In genomic region chr7:135159359-135160087, GRCh38 we compare ENCODE assay signal across 9 cellular contexts. TPM values are rescaled to one million over a fixed set of nuclear protein-coding genes. Genes with fewer than 3 reads are reported as not detected.
DNase-seq lines count a peak whose midpoint lies in the region; ATAC-seq and TF ChIP-seq lines count a peak whose summit lies in the region.
"Had no signal": no experiment of that assay in that cellular context is flagged by ENCODE, and none has a peak within 500 bp of the region (broad histone marks: within the 10 kb centered on the region; RNA-seq: fewer than 3 reads in every experiment).

No MANE protein-coding gene starts in this region.

- no peak overlapping the region for H4K91ac ChIP-seq in trophoblast cell (ENCODE audit: low read depth, low read length)

- CTCF ChIA-PET in activated CD8-positive, alpha-beta T cell treated with anti-CD3 and anti-CD28 coated beads for 36 hours (lab: Charles Lee): interaction anchor here (0.8 kb wide), 1 partner anchor 9 kb away, joined by 3 read pairs; no protein-coding TSS in a partner anchor
- CTCF ChIA-PET in activated CD8-positive, alpha-beta T cell treated with anti-CD3 and anti-CD28 coated beads, Interleukin-2, amount 10 ng/mL, durations not matched to agents 7 days and 5 days (lab: Charles Lee): interaction anchor here (1.1 to 6.7 kb wide), 4 partner anchors 9 to 173 kb away, joined by 3 to 45 read pairs (median 6); partner anchors contain the start of genes AGBL3, CYREN and TMEM140

- peak overlapping the region; percentile 85 for H3K27ac Mint-ChIP-seq in activated CD8-positive, alpha-beta T cell treated with anti-CD3 and anti-CD28 coated beads for 36 hours
- H3K27ac Mint-ChIP-seq in activated CD8-positive, alpha-beta T cell treated with anti-CD3 and anti-CD28 coated beads, Interleukin-2, amount 10 ng/mL, durations not matched to agents 7 days and 5 days: no peak overlapping the region
- peak overlapping the region; percentile 94 for H3K27ac Mint-ChIP-seq in stimulated activated effector memory CD8-positive, alpha-beta T cell treated with anti-CD3 and anti-CD28 coated beads, Interleukin-12 subunit alpha, Interleukin-12 subunit beta, amount 100 ng/mL, for 72 hours

- no peak overlapping the region for H2BK120ac ChIP-seq in trophoblast cell (ENCODE audit: insufficient read depth, low read length, poor library complexity)

- no peaks in the 10 kb centered on the region for H3K79me1 ChIP-seq in trophoblast cell (ENCODE audit: low read length)

- H3K36me3 Mint-ChIP-seq in activated CD8-positive, alpha-beta T cell treated with anti-CD3 and anti-CD28 coated beads for 36 hours (ENCODE audit: low read depth): peaks cover 88% of the 10 kb centered on the region
- peaks cover 90% of the 10 kb centered on the region for H3K36me3 Mint-ChIP-seq in activated CD8-positive, alpha-beta T cell treated with anti-CD3 and anti-CD28 coated beads, Interleukin-2, amount 10 ng/mL, durations not matched to agents 7 days and 5 days (ENCODE audit: low read depth)
- H3K36me3 Mint-ChIP-seq in stimulated activated effector memory CD8-positive, alpha-beta T cell treated with anti-CD3 and anti-CD28 coated beads, Interleukin-12 subunit alpha, Interleukin-12 subunit beta, amount 100 ng/mL, for 72 hours: peaks cover 35% of the 10 kb centered on the region

- peaks cover 45% of the 10 kb centered on the region for H3K9me3 Mint-ChIP-seq in activated CD8-positive, alpha-beta T cell treated with anti-CD3 and anti-CD28 coated beads for 36 hours
- H3K9me3 Mint-ChIP-seq in activated CD8-positive, alpha-beta T cell treated with anti-CD3 and anti-CD28 coated beads, Interleukin-2, amount 10 ng/mL, durations not matched to agents 7 days and 5 days (ENCODE audit: insufficient read depth): peaks cover 43% of the 10 kb centered on the region
- peaks cover 23% of the 10 kb centered on the region for H3K9me3 Mint-ChIP-seq in stimulated activated effector memory CD8-positive, alpha-beta T cell treated with anti-CD3 and anti-CD28 coated beads, Interleukin-12 subunit alpha, Interleukin-12 subunit beta, amount 100 ng/mL, for 72 hours

- no peak overlapping the region for H4K8ac ChIP-seq in trophoblast cell (ENCODE audit: low read depth, low read length)

- no peak overlapping the region for H3K18ac ChIP-seq in trophoblast cell (ENCODE audit: low read length)

- H3K4me3 ChIP-seq in OCI-LY1 (ENCODE audit: low read depth, low read length, poor library complexity, severe bottlenecking) (no peak overlapping the region), fibroblast of lung (replicated peaks in 1 of 4; ENCODE audit: control extremely low read depth in 1 of 4, insufficient read depth in 1 of 4, low read depth in 3 of 4, low read length in 4 of 4) (no peak overlapping the region), trophoblast cell (ENCODE audit: low read depth, low read length) (no peak overlapping the region)

- no peak overlapping the region for H2BK12ac ChIP-seq in trophoblast cell (ENCODE audit: low read length)

- H3K27ac ChIP-seq in OCI-LY1 (ENCODE audit: low read depth, low read length, poor library complexity, severe bottlenecking) (peak overlapping the region; percentile 80), fibroblast of lung (ENCODE audit: insufficient read depth, low read length) (peak overlapping the region; percentile 40), trophoblast cell (ENCODE audit: low read depth, low read length) (no peak overlapping the region)

- H3K4me1 ChIP-seq in OCI-LY1 (ENCODE audit: insufficient read depth, low read length, severe bottlenecking) (peaks cover 24% of the 10 kb centered on the region), fibroblast of lung (ENCODE audit: control insufficient read depth, extremely low read depth, insufficient read depth, low read length) (peaks cover 15% of the 10 kb centered on the region), trophoblast cell (ENCODE audit: control insufficient read depth in 1 of 2, insufficient read depth in 2 of 2, low read length in 2 of 2) (peaks cover 3 to 7% of the 10 kb centered on the region in 2 experiments)

- no peak for DNase-seq in activated CD8-positive, alpha-beta T cell treated with anti-CD3 and anti-CD28 coated beads for 36 hours
- DNase-seq in activated CD8-positive, alpha-beta T cell treated with anti-CD3 and anti-CD28 coated beads, Interleukin-2, amount 10 ng/mL, durations not matched to agents 7 days and 5 days: no peak
- DNase-seq in fibroblast of lung (ENCODE audit: low read depth in 2 of 2): no peak
- DNase-seq in stimulated activated effector memory CD8-positive, alpha-beta T cell treated with anti-CD3 and anti-CD28 coated beads, Interleukin-12 subunit alpha, Interleukin-12 subunit beta, amount 100 ng/mL, for 72 hours (ENCODE audit: low spot score in 2 of 2): no peak
- no peak for DNase-seq in NK-92 (lab: John Stamatoyannopoulos, UW; ENCODE audit: unreplicated experiment)
- DNase-seq in trophoblast cell: no peak
- no peak for DNase-seq in NCI-H2227 treated with DMSO at 0.1 percent for 48 hours (lab: John Stamatoyannopoulos, UW)
- DNase-seq: NCI-H446 treated with DMSO at 0.1 percent for 48 hours had no signal

- no peak overlapping the region for H3K23ac ChIP-seq in trophoblast cell (ENCODE audit: low read length)

- no peak overlapping the region for H3K4ac ChIP-seq in trophoblast cell (ENCODE audit: low read depth, low read length)

- H3K9ac ChIP-seq in OCI-LY1 (ENCODE audit: low read length): peak overlapping the region; percentile 48; the same call in 1 of the 2 replicates
- H3K9ac ChIP-seq in fibroblast of lung (ENCODE audit: insufficient read depth, low read length): no peak overlapping the region
- no peak overlapping the region for H3K9ac ChIP-seq in trophoblast cell (ENCODE audit: low read length)

- intact Hi-C loops in activated CD8-positive, alpha-beta T cell treated with anti-CD3 and anti-CD28 coated beads for 36 hours (cut with micrococcal nuclease): no loop called here

- H3K4me3 Mint-ChIP-seq in activated CD8-positive, alpha-beta T cell treated with anti-CD3 and anti-CD28 coated beads for 36 hours: no peak overlapping the region
- no peak overlapping the region for H3K4me3 Mint-ChIP-seq in activated CD8-positive, alpha-beta T cell treated with anti-CD3 and anti-CD28 coated beads, Interleukin-2, amount 10 ng/mL, durations not matched to agents 7 days and 5 days
- peak overlapping the region; percentile 31 for H3K4me3 Mint-ChIP-seq in stimulated activated effector memory CD8-positive, alpha-beta T cell treated with anti-CD3 and anti-CD28 coated beads, Interleukin-12 subunit alpha, Interleukin-12 subunit beta, amount 100 ng/mL, for 72 hours

- H3K9me2 ChIP-seq in OCI-LY1 (ENCODE audit: low read depth, low read length): no peaks in the 10 kb centered on the region

- H3K4me2 ChIP-seq in OCI-LY1 (ENCODE audit: low read length) (peak overlapping the region; percentile 57; the same call in 1 of the 2 replicates), fibroblast of lung (ENCODE audit: extremely low read depth, insufficient read depth, low read length) (peak overlapping the region; percentile 37), trophoblast cell (ENCODE audit: low read length) (no peak overlapping the region)

- H3K79me2 ChIP-seq in OCI-LY1 (ENCODE audit: insufficient read depth, low read length) (no peaks in the 10 kb centered on the region), fibroblast of lung (ENCODE audit: control insufficient read depth, insufficient read depth, low read length) (no peaks in the 10 kb centered on the region), trophoblast cell (ENCODE audit: control insufficient read depth, insufficient read depth, low read length, poor library complexity) (no peaks in the 10 kb centered on the region)

- H2AK5ac ChIP-seq in trophoblast cell (ENCODE audit: low read length): no peak overlapping the region

- H3K27me3 ChIP-seq in OCI-LY1 (ENCODE audit: insufficient read depth, low read length) (no peaks in the 10 kb centered on the region), fibroblast of lung (ENCODE audit: control insufficient read depth, insufficient read depth, low read length) (no peaks in the 10 kb centered on the region), trophoblast cell (ENCODE audit: insufficient read depth, low read length) (no peaks in the 10 kb centered on the region)

- peak; percentile 25 for ATAC-seq in activated CD8-positive, alpha-beta T cell treated with anti-CD3 and anti-CD28 coated beads for 36 hours
- no peak for ATAC-seq in activated CD8-positive, alpha-beta T cell treated with anti-CD3 and anti-CD28 coated beads, Interleukin-2, amount 10 ng/mL, durations not matched to agents 7 days and 5 days
- ATAC-seq in stimulated activated effector memory CD8-positive, alpha-beta T cell treated with anti-CD3 and anti-CD28 coated beads, Interleukin-12 subunit alpha, Interleukin-12 subunit beta, amount 100 ng/mL, for 72 hours: peak; percentile 40

- H2AFZ ChIP-seq in OCI-LY1 (ENCODE audit: low read length) (no peak overlapping the region), fibroblast of lung (ENCODE audit: low read length) (no peak overlapping the region), trophoblast cell (ENCODE audit: insufficient read depth, low read length, poor library complexity) (no peak overlapping the region)

- H3F3A ChIP-seq in OCI-LY1 (ENCODE audit: insufficient read depth, low read length): no peaks in the 10 kb centered on the region

- no CpG with 5 or more reads among the region's 2 CpGs for WGBS in trophoblast cell (ENCODE audit: extremely low coverage, insufficient coverage, insufficient read length)

- H3K9me3 ChIP-seq in OCI-LY1 (ENCODE audit: low read length) (peaks cover 30% of the 10 kb centered on the region), fibroblast of lung (ENCODE audit: control insufficient read depth, insufficient read depth, low read depth, low read length) (no peaks in the 10 kb centered on the region), trophoblast cell (ENCODE audit: insufficient read depth, low read depth, low read length) (peaks cover 13% of the 10 kb centered on the region)

- H3K4me1 Mint-ChIP-seq in activated CD8-positive, alpha-beta T cell treated with anti-CD3 and anti-CD28 coated beads for 36 hours (ENCODE audit: low read depth): peaks cover 51% of the 10 kb centered on the region
- H3K4me1 Mint-ChIP-seq in activated CD8-positive, alpha-beta T cell treated with anti-CD3 and anti-CD28 coated beads, Interleukin-2, amount 10 ng/mL, durations not matched to agents 7 days and 5 days (ENCODE audit: low read depth): peaks cover 29% of the 10 kb centered on the region
- peaks cover 77% of the 10 kb centered on the region for H3K4me1 Mint-ChIP-seq in stimulated activated effector memory CD8-positive, alpha-beta T cell treated with anti-CD3 and anti-CD28 coated beads, Interleukin-12 subunit alpha, Interleukin-12 subunit beta, amount 100 ng/mL, for 72 hours

- POLR2A ChIA-PET in activated CD8-positive, alpha-beta T cell treated with anti-CD3 and anti-CD28 coated beads for 36 hours (lab: Charles Lee): interaction anchor here (1.0 to 16.8 kb wide), 4 partner anchors 10 to 167 kb away, joined by 3 to 204 read pairs (median 13); partner anchors contain the start of gene TMEM140
- POLR2A ChIA-PET in activated CD8-positive, alpha-beta T cell treated with anti-CD3 and anti-CD28 coated beads, Interleukin-2, amount 10 ng/mL, durations not matched to agents 7 days and 5 days (lab: Charles Lee): interaction anchor here (1.5 to 2.4 kb wide), 3 partner anchors 10 to 12 kb away, joined by 4 to 10 read pairs (median 7); partner anchors contain the start of gene TMEM140

- no peak overlapping the region for H4K12ac ChIP-seq in trophoblast cell (ENCODE audit: low read depth, low read length)

- H2BK5ac ChIP-seq in trophoblast cell (ENCODE audit: low read depth, low read length, poor library complexity): no peak overlapping the region

- H3K14ac ChIP-seq in trophoblast cell (ENCODE audit: low read length): no peak overlapping the region

- H4K20me1 ChIP-seq in OCI-LY1 (ENCODE audit: insufficient read depth, low read length) (no peaks in the 10 kb centered on the region), fibroblast of lung (ENCODE audit: control insufficient read depth, extremely low read depth, insufficient read depth, low read length) (no peaks in the 10 kb centered on the region)

- no peak for TF ChIP-seq CTCF in activated CD8-positive, alpha-beta T cell treated with anti-CD3 and anti-CD28 coated beads for 36 hours (IDR thresholded peaks at IDR 0.05)
- TF ChIP-seq CTCF in OCI-LY1 (IDR thresholded peaks at IDR 0.05; ENCODE audit: low read length) (no peak), fibroblast of lung (conservative IDR thresholded peaks at IDR 0.05 in 1 of 2, IDR thresholded peaks at IDR 0.05 in 1 of 2; ENCODE audit: low read depth in 1 of 2, low read length in 2 of 2) (no peak)

- peaks cover 54% of the 10 kb centered on the region for H3K36me3 ChIP-seq in OCI-LY1 (ENCODE audit: insufficient read depth, low read length)
- peaks cover under 1% of the 10 kb centered on the region for H3K36me3 ChIP-seq in fibroblast of lung (ENCODE audit: control insufficient read depth, insufficient read depth, low read length)
- H3K36me3 ChIP-seq in trophoblast cell (ENCODE audit: control insufficient read depth in 1 of 2, insufficient read depth in 2 of 2, low read length in 2 of 2): peaks cover 4 to 10% of the 10 kb centered on the region in 2 experiments

- H3K27me3 Mint-ChIP-seq in activated CD8-positive, alpha-beta T cell treated with anti-CD3 and anti-CD28 coated beads for 36 hours: no peaks in the 10 kb centered on the region
- H3K27me3 Mint-ChIP-seq in activated CD8-positive, alpha-beta T cell treated with anti-CD3 and anti-CD28 coated beads, Interleukin-2, amount 10 ng/mL, durations not matched to agents 7 days and 5 days (ENCODE audit: low read depth): no peaks in the 10 kb centered on the region

RNA-seq across cellular contexts. Expression of gene CYREN, which starts 11.0 kb away (rescaled TPM):
- 10 to 100 TPM; 32.5 to 35.4 TPM for total RNA-seq in activated CD8-positive, alpha-beta T cell treated with anti-CD3 and anti-CD28 coated beads for 36 hours
- 10 to 100 TPM; 35.2 to 36.9 TPM for total RNA-seq in activated CD8-positive, alpha-beta T cell treated with anti-CD3 and anti-CD28 coated beads, Interleukin-2, amount 10 ng/mL, durations not matched to agents 7 days and 5 days
- total RNA-seq in fibroblast of lung: 34.5 and 40.1 TPM in 2 replicates
- polyA plus RNA-seq in fibroblast of lung: 24.4 and 33.0 TPM in 2 replicates
- 27.1 and 36.6 TPM in 2 replicates for polyA plus RNA-seq in fibroblast of lung (2012)
- polyA minus RNA-seq in fibroblast of lung (ENCODE audit: low replicate concordance): 16.9 and 20.8 TPM in 2 replicates
- polyA plus RNA-seq in trophoblast cell (2013): 32.9 and 33.9 TPM in 2 replicates

RNA-seq across cellular contexts. Expression of gene TMEM140, which starts 11.7 kb away (rescaled TPM):
- total RNA-seq in activated CD8-positive, alpha-beta T cell treated with anti-CD3 and anti-CD28 coated beads for 36 hours: 1 to 10 TPM; 6.2 to 7.6 TPM
- 10 to 100 TPM; 12.6 to 12.7 TPM for total RNA-seq in activated CD8-positive, alpha-beta T cell treated with anti-CD3 and anti-CD28 coated beads, Interleukin-2, amount 10 ng/mL, durations not matched to agents 7 days and 5 days
- total RNA-seq in fibroblast of lung: 13.1 and 29.7 TPM in 2 replicates
- 5.1 and 8.7 TPM in 2 replicates for polyA plus RNA-seq in fibroblast of lung
- 11.9 and 14.9 TPM in 2 replicates for polyA plus RNA-seq in fibroblast of lung (2012)
- polyA minus RNA-seq in fibroblast of lung (ENCODE audit: low replicate concordance): 6.9 and 7.1 TPM in 2 replicates
- 0.25 and 0.26 TPM in 2 replicates for polyA plus RNA-seq in trophoblast cell (2013)

RNA-seq across cellular contexts. Expression of gene WDR91, which starts 51.8 kb away (rescaled TPM):
- total RNA-seq in activated CD8-positive, alpha-beta T cell treated with anti-CD3 and anti-CD28 coated beads for 36 hours: 10 to 100 TPM; 12.9 to 13.1 TPM
- 10 to 100 TPM; 10.0 to 11.5 TPM for total RNA-seq in activated CD8-positive, alpha-beta T cell treated with anti-CD3 and anti-CD28 coated beads, Interleukin-2, amount 10 ng/mL, durations not matched to agents 7 days and 5 days
- total RNA-seq in fibroblast of lung: 17.5 and 27.4 TPM in 2 replicates
- polyA plus RNA-seq in fibroblast of lung: 6.0 and 10.7 TPM in 2 replicates
- 7.6 and 12.8 TPM in 2 replicates for polyA plus RNA-seq in fibroblast of lung (2012)
- 50.4 and 61.0 TPM in 2 replicates for polyA minus RNA-seq in fibroblast of lung (ENCODE audit: low replicate concordance)
- 11.4 and 11.5 TPM in 2 replicates for polyA plus RNA-seq in trophoblast cell (2013)
